ENCODE assay signal across 1 cellular context in the genomic region with DNA sequence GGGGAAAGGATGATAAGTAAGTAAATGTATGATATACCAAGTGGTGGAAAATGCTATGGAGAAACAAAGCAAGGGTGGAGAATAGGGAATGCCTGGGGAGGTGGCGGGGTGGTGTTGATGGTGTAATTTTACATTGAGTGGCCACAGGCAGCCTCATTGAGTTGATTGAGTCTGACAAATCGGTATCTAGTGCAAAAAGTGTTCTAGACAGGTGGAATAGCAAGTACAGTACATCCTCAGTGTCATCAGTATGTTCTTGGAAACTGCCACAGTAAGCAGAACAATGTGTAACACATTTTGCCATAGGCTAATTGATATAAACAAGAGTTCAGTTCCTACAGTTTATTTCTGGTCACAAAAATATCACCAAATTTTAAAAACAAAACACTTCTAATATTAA.
TF ChIP-seq lines count a peak whose summit lies in the region.

No MANE protein-coding gene starts in this region.

TF ChIP-seq in HepG2, 621 proteins besides CTCF, POLR2A, EP300 and RAD21 (continued from another document):
- TF ChIP-seq, protein P1, sequence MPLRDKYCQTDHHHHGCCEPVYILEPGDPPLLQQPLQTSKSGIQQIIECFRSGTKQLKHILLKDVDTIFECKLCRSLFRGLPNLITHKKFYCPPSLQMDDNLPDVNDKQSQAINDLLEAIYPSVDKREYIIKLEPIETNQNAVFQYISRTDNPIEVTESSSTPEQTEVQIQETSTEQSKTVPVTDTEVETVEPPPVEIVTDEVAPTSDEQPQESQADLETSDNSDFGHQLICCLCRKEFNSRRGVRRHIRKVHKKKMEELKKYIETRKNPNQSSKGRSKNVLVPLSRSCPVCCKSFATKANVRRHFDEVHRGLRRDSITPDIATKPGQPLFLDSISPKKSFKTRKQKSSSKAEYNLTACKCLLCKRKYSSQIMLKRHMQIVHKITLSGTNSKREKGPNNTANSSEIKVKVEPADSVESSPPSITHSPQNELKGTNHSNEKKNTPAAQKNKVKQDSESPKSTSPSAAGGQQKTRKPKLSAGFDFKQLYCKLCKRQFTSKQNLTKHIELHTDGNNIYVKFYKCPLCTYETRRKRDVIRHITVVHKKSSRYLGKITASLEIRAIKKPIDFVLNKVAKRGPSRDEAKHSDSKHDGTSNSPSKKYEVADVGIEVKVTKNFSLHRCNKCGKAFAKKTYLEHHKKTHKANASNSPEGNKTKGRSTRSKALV (CRISPR knock-in tag; IDR thresholded peaks at IDR 0.05): no peak
